Comparison of ENCODE assay signal across 38 cellular contexts in the genomic region with DNA sequence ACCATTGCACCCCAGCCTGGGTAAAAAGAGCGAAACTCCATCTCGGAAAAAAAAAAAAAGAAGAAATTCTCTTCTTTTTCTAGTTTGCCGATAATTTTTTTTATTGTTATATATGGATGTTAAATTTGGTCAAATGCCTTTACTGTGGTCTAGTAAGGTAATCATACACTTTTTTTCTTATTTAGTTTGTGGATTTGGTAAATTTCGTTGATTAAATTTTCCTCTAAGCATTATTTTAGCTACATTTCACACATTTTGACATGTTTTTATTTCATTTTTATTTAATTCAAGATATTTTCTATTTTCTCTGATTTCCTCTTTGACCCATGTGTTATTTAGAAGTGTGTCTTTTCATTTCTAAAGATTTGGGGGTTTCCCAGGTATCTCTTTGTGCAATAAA. TPM values are rescaled to one million over a fixed set of nuclear protein-coding genes. Genes with fewer than 3 reads are reported as not detected.
"Had no signal": no experiment of that assay in that cellular context is flagged by ENCODE, and none has a peak within 500 bp of the region (broad histone marks: within the 10 kb centered on the region; RNA-seq: fewer than 3 reads in every experiment).

No MANE protein-coding gene starts in this region.

- H3K27me3 ChIP-seq: adrenal gland, ascending aorta, body of pancreas, brain microvascular endothelial cell, breast epithelium, cardiac muscle cell had no signal

- H3K27ac ChIP-seq: adrenal gland, ascending aorta, body of pancreas, brain microvascular endothelial cell, breast epithelium, cardiac muscle cell had no signal

- ATAC-seq: activated naive CD4-positive, alpha-beta T cell treated with anti-CD3 and anti-CD28 coated beads, Interleukin-2, amount 50 U/mL, for 72 hours; activated naive CD8-positive, alpha-beta T cell treated with anti-CD3 and anti-CD28 coated beads, Interleukin-2, amount 50 U/mL, for 24 hours; activated T-cell treated with anti-CD3 and anti-CD28 coated beads, Interleukin-2, amount 50 U/mL, for 4 hours; activated T-cell treated with anti-CD3 and anti-CD28 coated beads, Interleukin-2, amount 50 U/mL, for 72 hours; activated T-helper 17 cell treated with anti-CD3 and anti-CD28 coated beads, Interleukin-2, amount 50 U/mL, for 72 hours; body of pancreas had no signal

- H3K4me3 ChIP-seq: adrenal gland, ascending aorta, body of pancreas, breast epithelium, cardiac muscle cell had no signal

- DNase-seq: activated effector memory CD4-positive, alpha-beta T cell treated with anti-CD3 and anti-CD28 coated beads, Interleukin-2, amount 50 U/mL, for 16 hours; activated effector memory CD4-positive, alpha-beta T cell treated with Interleukin-2 at 50 U/mL for 16 hours; activated gamma-delta T cell; activated gamma-delta T cell treated with Interleukin-2 at 50 U/mL for 16 hours; activated naive CD4-positive, alpha-beta T cell; activated naive CD4-positive, alpha-beta T cell treated with anti-CD3 and anti-CD28 coated beads for 36 hours; activated naive CD4-positive, alpha-beta T cell treated with anti-CD3 and anti-CD28 coated beads, Interleukin-2, amount 10 ng/mL, durations not matched to agents 7 days and 5 days; activated naive CD4-positive, alpha-beta T cell treated with anti-CD3 and anti-CD28 coated beads, Interleukin-2, amount 50 U/mL, for 16 hours; activated naive CD4-positive, alpha-beta T cell treated with Interleukin-2 at 50 U/mL for 16 hours; activated naive CD8-positive, alpha-beta T cell treated with anti-CD3 and anti-CD28 coated beads for 36 hours; activated naive CD8-positive, alpha-beta T cell treated with anti-CD3 and anti-CD28 coated beads, Interleukin-2, amount 10 ng/mL, durations not matched to agents 7 days and 5 days; activated naive CD8-positive, alpha-beta T cell treated with anti-CD3 and anti-CD28 coated beads, Interleukin-2, amount 50 U/mL, for 24 hours; activated T-cell treated with anti-CD3 and anti-CD28 coated beads, Interleukin-2, amount 50 U/mL, for 24 hours; activated T-cell treated with anti-CD3 and anti-CD28 coated beads, Interleukin-2, amount 50 U/mL, for 4 hours; activated T-cell treated with anti-CD3 and anti-CD28 coated beads, Interleukin-2, amount 50 U/mL, for 48 hours; activated T-cell treated with anti-CD3 and anti-CD28 coated beads, Interleukin-2, amount 50 U/mL, for 72 hours; adrenal gland; amniotic stem cell; amygdala; anterior cingulate cortex; aorta; body of pancreas; brain microvascular endothelial cell; caudate nucleus; central memory CD4-positive, alpha-beta T cell; cerebellar nuclear complex had no signal

- H3K4me1 ChIP-seq: adrenal gland, ascending aorta, breast epithelium had no signal

- FAIRE-seq: astrocyte, bronchial epithelial cell had no signal

- H3K9me3 ChIP-seq: adrenal gland, ascending aorta, body of pancreas, breast epithelium had no signal

- H3K36me3 ChIP-seq: adrenal gland, ascending aorta, brain microvascular endothelial cell, breast epithelium, cardiac muscle cell had no signal

RNA-seq across cellular contexts. Expression of gene ELOVL2, which starts 18.0 kb away (rescaled TPM):
- total RNA-seq: activated naive CD4-positive, alpha-beta T cell treated with anti-CD3 and anti-CD28 coated beads for 36 hours; activated naive CD4-positive, alpha-beta T cell treated with anti-CD3 and anti-CD28 coated beads, Interleukin-2, amount 50 U/mL, for 72 hours; activated naive CD8-positive, alpha-beta T cell treated with anti-CD3 and anti-CD28 coated beads for 36 hours; activated naive CD8-positive, alpha-beta T cell treated with anti-CD3 and anti-CD28 coated beads, Interleukin-2, amount 10 ng/mL, durations not matched to agents 7 days and 5 days; activated T-cell treated with anti-CD3 and anti-CD28 coated beads, Interleukin-2, amount 50 U/mL, for 4 hours; activated T-helper 1 cell treated with anti-CD3 and anti-CD28 coated beads, Interleukin-12 subunit alpha, Interleukin-12 subunit beta, Interleukin-2, Interleukin-4 antibody, amounts not matched to agents 30 ng/mL and 10 ng/mL and 1 ng/mL, durations not matched to agents 14 hours and 24 hours and 36 hours; activated T-helper 17 cell treated with anti-CD3 and anti-CD28 coated beads, Interleukin-2, amount 50 U/mL, for 72 hours; activated T-helper 2 cell treated with anti-CD3 and anti-CD28 coated beads, Interferon-gamma antibody, Interleukin-2, Interleukin-4, amounts not matched to agents 10 μg/mL and 5 μg/mL and 100 μg/mL, durations not matched to agents 14 hours and 24 hours and 36 hours had no signal
- polyA plus RNA-seq: aorta, cardiac muscle cell had no signal

RNA-seq across cellular contexts. Expression of gene ERVFRD-1, which starts 49.4 kb away (rescaled TPM):
- total RNA-seq: activated naive CD4-positive, alpha-beta T cell treated with anti-CD3 and anti-CD28 coated beads for 36 hours; activated naive CD4-positive, alpha-beta T cell treated with anti-CD3 and anti-CD28 coated beads, Interleukin-2, amount 50 U/mL, for 72 hours; activated naive CD8-positive, alpha-beta T cell treated with anti-CD3 and anti-CD28 coated beads for 36 hours; activated naive CD8-positive, alpha-beta T cell treated with anti-CD3 and anti-CD28 coated beads, Interleukin-2, amount 10 ng/mL, durations not matched to agents 7 days and 5 days; activated T-cell treated with anti-CD3 and anti-CD28 coated beads, Interleukin-2, amount 50 U/mL, for 4 hours; activated T-cell treated with anti-CD3 and anti-CD28 coated beads, Interleukin-2, amount 50 U/mL, for 72 hours; activated T-helper 1 cell treated with anti-CD3 and anti-CD28 coated beads, Interleukin-12 subunit alpha, Interleukin-12 subunit beta, Interleukin-2, Interleukin-4 antibody, amounts not matched to agents 30 ng/mL and 10 ng/mL and 1 ng/mL, durations not matched to agents 14 hours and 24 hours and 36 hours; activated T-helper 2 cell treated with anti-CD3 and anti-CD28 coated beads, Interferon-gamma antibody, Interleukin-2, Interleukin-4, amounts not matched to agents 10 μg/mL and 5 μg/mL and 100 μg/mL, durations not matched to agents 14 hours and 24 hours and 36 hours; ascending aorta; astrocyte; body of pancreas; bronchial epithelial cell; cardiac muscle cell; cardiac septum; cerebellum; chondrocyte had no signal
- polyA plus RNA-seq: aorta, cardiac muscle cell had no signal
